ENCODE assay signal across 7 cellular contexts in genomic region chr6:6007311-6008113, GRCh38. TPM values are rescaled to one million over a fixed set of nuclear protein-coding genes. Genes with fewer than 3 reads are reported as not detected.
DNase-seq lines count a peak whose midpoint lies in the region; ATAC-seq and TF ChIP-seq lines count a peak whose summit lies in the region.

No MANE protein-coding gene starts in this region.

- intact Hi-C loops in natural killer cell (cut with micrococcal nuclease), result loop anchor here (2.0 to 10.0 kb wide), 2 partner anchors 493 to 535 kb away; no protein-coding TSS in a partner anchor
- intact Hi-C loops in adrenal gland (cut with DNase I), result no loop called here

- H3K27me3 Mint-ChIP-seq in endodermal cell (ENCODE audit: insufficient read depth) (peaks cover 81% of the 10 kb centered on the region), natural killer cell (ENCODE audit: low read depth in 2 of 2) (peaks cover 62 to 68% of the 10 kb centered on the region in 2 donors)

- DNase-seq in ELF-1 (ENCODE audit: low read depth, low spot score) (peak; percentile 67), SHP77 (lab: John Stamatoyannopoulos, UW) (peak; percentile 60 to 87), endodermal cell (peak; percentile 89), natural killer cell (no peak), adrenal gland (no peak), SKM-1 treated with dmso at 0.1 percent for 144 hours (lab: John Stamatoyannopoulos, UW; ENCODE audit: unreplicated experiment) (no peak)

- peak overlapping the region; percentile 84 for H3K4me3 ChIP-seq in endodermal cell (ENCODE audit: low read length)
- H3K4me3 ChIP-seq in adrenal gland, result peak overlapping the region in 1 of 4 donors; percentile 39

- no peak overlapping the region for H3K27ac ChIP-seq in endodermal cell (ENCODE audit: low read depth, low read length)
- H3K27ac ChIP-seq in adrenal gland, result peak overlapping the region in 1 of 5 donors; percentile 60

- H3K27me3 ChIP-seq in endodermal cell (ENCODE audit: control insufficient read depth, insufficient read depth, low read length, poor library complexity, severe bottlenecking) (peaks cover 92% of the 10 kb centered on the region), adrenal gland (peaks cover 72% of the 10 kb centered on the region)

- no peaks in the 10 kb centered on the region for H3K36me3 ChIP-seq in endodermal cell (ENCODE audit: control insufficient read depth, insufficient read depth, low read length)
- H3K36me3 ChIP-seq in adrenal gland (replicated peaks in 1 of 2), result no peaks in the 10 kb centered on the region

- TF ChIP-seq POLR2A in adrenal gland (IDR thresholded peaks at IDR 0.05), result no peak

- TF ChIP-seq CTCF in endodermal cell (conservative IDR thresholded peaks at IDR 0.05) (peak; percentile 71), natural killer cell (IDR thresholded peaks at IDR 0.05) (no peak), adrenal gland (IDR thresholded peaks at IDR 0.05) (no peak)

- WGBS in endodermal cell (ENCODE audit: insufficient coverage in 1 of 2, insufficient read length in 1 of 2), 2 experiments, result 0% methylated on average over 7 to 60 of the region's 60 CpGs
- 5 to 10% (median 5%) methylated on average over 19 to 60 of the region's 60 CpGs for WGBS in adrenal gland, 4 donors

- H3K4me1 Mint-ChIP-seq in endodermal cell, result peaks cover 36% of the 10 kb centered on the region
- H3K4me1 Mint-ChIP-seq in natural killer cell, result peaks cover 59 to 65% of the 10 kb centered on the region in 2 donors

- H3K36me3 Mint-ChIP-seq in endodermal cell (ENCODE audit: low read depth), result no peaks in the 10 kb centered on the region
- peaks cover 12% of the 10 kb centered on the region for H3K36me3 Mint-ChIP-seq in natural killer cell

- H3K9me3 Mint-ChIP-seq in endodermal cell (no peaks in the 10 kb centered on the region), natural killer cell (no peaks in the 10 kb centered on the region)

- no peak overlapping the region for H3K27ac Mint-ChIP-seq in endodermal cell
- peak overlapping the region; percentile 46 to 65 for H3K27ac Mint-ChIP-seq in natural killer cell

- H3K4me1 ChIP-seq in endodermal cell (ENCODE audit: control insufficient read depth, insufficient read depth, low read length), result peaks cover 6% of the 10 kb centered on the region
- H3K4me1 ChIP-seq in adrenal gland (replicated peaks in 1 of 2), result peaks cover 8 to 23% of the 10 kb centered on the region in 2 donors

- ATAC-seq in HG03520 (IDR thresholded peaks at IDR 0.05; ENCODE audit: unreplicated experiment) (peak; percentile 30), natural killer cell (peak in 2 of 3 donors; percentile 30 to 33)

- H3K4me3 Mint-ChIP-seq in endodermal cell (peak overlapping the region; percentile 60), natural killer cell (peak overlapping the region; percentile 91)

- H3K9ac ChIP-seq in endodermal cell (ENCODE audit: extremely low read depth, low read length, poor library complexity, severe bottlenecking), result no peak overlapping the region

- no peaks in the 10 kb centered on the region for H3K9me3 ChIP-seq in endodermal cell (ENCODE audit: control insufficient read depth, low read length)
- H3K9me3 ChIP-seq in adrenal gland (replicated peaks in 1 of 3), result no peaks in the 10 kb centered on the region

RNA-seq across cellular contexts. Expression of gene NRN1, which starts 0.8 kb away (rescaled TPM):
- total RNA-seq in endodermal cell, result under 1 TPM; 0.44 to 0.57 TPM
- 3.9 TPM for polyA plus RNA-seq in endodermal cell (2013, experiment 1 of 2)
- polyA plus RNA-seq in endodermal cell (2013, experiment 2 of 2), result 2.8 TPM
- not detected for total RNA-seq in natural killer cell
- 1 to 10 TPM; 1.1 to 7.4 (median 5.4) TPM for total RNA-seq in adrenal gland
- polyA plus RNA-seq in adrenal gland, result 10 to 100 TPM in 1 of 3 donors, 1 to 10 TPM in 2; 2.7 to 13.6 (median 6.4) TPM

Comparison
In these comparisons a context has a peak if more than half of its experiments do, and no peak if none do; other contexts are left out.
1. DNase-seq: peak in ELF-1 (single experiment), SHP77 (2 of 2) and endodermal cell (single experiment); none in natural killer cell (single experiment), adrenal gland (0 of 7) and SKM-1 treated with dmso at 0.1 percent for 144 hours (single experiment).